Comparison of ENCODE assay signal across 24 cellular contexts in the genomic region with DNA sequence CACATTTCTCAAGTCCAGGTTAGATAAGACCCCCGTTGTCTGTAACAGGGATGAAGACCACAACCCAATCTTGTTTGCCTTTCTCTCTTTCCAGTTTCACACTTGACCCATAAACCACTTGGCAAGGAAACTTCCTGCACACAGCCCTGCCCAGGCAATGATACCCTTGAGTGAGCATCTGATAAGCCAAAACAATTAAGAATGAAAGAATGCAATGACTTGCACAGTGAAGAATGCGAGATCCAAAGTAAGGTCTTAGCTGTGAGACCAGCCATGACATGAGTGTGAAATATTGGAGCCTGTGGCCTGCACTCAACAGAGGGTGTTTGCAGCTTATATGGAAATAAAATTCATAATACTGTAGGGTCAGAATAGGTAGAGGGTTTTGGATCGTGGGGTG. TPM values are rescaled to one million over a fixed set of nuclear protein-coding genes. Genes with fewer than 3 reads are reported as not detected.
DNase-seq lines count a peak whose midpoint lies in the region; ATAC-seq and TF ChIP-seq lines count a peak whose summit lies in the region.
"Had no signal": no experiment of that assay in that cellular context is flagged by ENCODE, and none has a peak within 500 bp of the region (broad histone marks: within the 10 kb centered on the region; RNA-seq: fewer than 3 reads in every experiment).

No MANE protein-coding gene starts in this region.

- intact Hi-C loops in Panc1 (cut with micrococcal nuclease; ENCODE audit: unreplicated experiment), result no loop called here
- intact Hi-C loops in activated CD8-positive, alpha-beta T cell treated with anti-CD3 and anti-CD28 coated beads for 36 hours (cut with micrococcal nuclease), result no loop called here

- H3K4me3 ChIP-seq in Panc1 (ENCODE audit: low read depth in 2 of 2, low read length in 2 of 2) (no peak overlapping the region), epithelial cell of esophagus (ENCODE audit: low read length) (no peak overlapping the region)
- H3K4me3 ChIP-seq: GM12878, PC-9, vagina had no signal

- H3K36me3 ChIP-seq in Panc1 (ENCODE audit: control insufficient read depth, insufficient read depth, low read length), result no peaks in the 10 kb centered on the region
- H3K36me3 ChIP-seq: BE2C, vagina had no signal

- H3K27ac ChIP-seq in Panc1 (ENCODE audit: low read length), result no peak overlapping the region
- H3K27ac ChIP-seq in substantia nigra (ENCODE audit: low read depth, low read length, poor library complexity, severe bottlenecking), result no peak overlapping the region
- H3K27ac ChIP-seq: parathyroid adenoma, PC-9, vagina had no signal

- DNase-seq in EL (peak; percentile 44), Panc1 (ENCODE audit: low read depth, low spot score) (no peak), epithelial cell of esophagus (ENCODE audit: low read depth) (peak; percentile 42), renal cortical epithelial cell (ENCODE audit: low read depth) (peak; percentile 89), substantia nigra (lab: John Stamatoyannopoulos, UW) (no peak), cerebellar cortex (ENCODE audit: low spot score) (no peak)
- no peak for DNase-seq in activated CD8-positive, alpha-beta T cell treated with anti-CD3 and anti-CD28 coated beads for 36 hours
- DNase-seq: activated CD4-positive, alpha-beta T cell treated with anti-CD3 and anti-CD28 coated beads for 48 hours; activated naive CD4-positive, alpha-beta T cell treated with anti-CD3 and anti-CD28 coated beads, Interleukin-2, amount 10 ng/mL, durations not matched to agents 7 days and 5 days; BE2C; dermis blood vessel endothelial cell; GDM1; naive thymus-derived CD4-positive, alpha-beta T cell; NCI-H1436 treated with DMSO at 0.1 percent for 48 hours; NCI-H2171 treated with DMSO at 0.1 percent for 48 hours; NCI-H82; stimulated activated CD4-positive, alpha-beta T cell treated with anti-CD3 and anti-CD28 coated beads, Interleukin-4, amount 100 ng/mL, for 1 hour had no signal

- no peaks in the 10 kb centered on the region for H3K9me3 ChIP-seq in Panc1 (ENCODE audit: control insufficient read depth, insufficient read depth, low read depth, low read length)
- H3K9me3 ChIP-seq: BE2C, vagina had no signal

- no peak overlapping the region for H3K4me3 Mint-ChIP-seq in activated CD8-positive, alpha-beta T cell treated with anti-CD3 and anti-CD28 coated beads for 36 hours
- H3K4me3 Mint-ChIP-seq: activated naive CD4-positive, alpha-beta T cell treated with anti-CD3 and anti-CD28 coated beads, Interleukin-2, amount 10 ng/mL, durations not matched to agents 7 days and 5 days; naive thymus-derived CD4-positive, alpha-beta T cell had no signal

- CTCF ChIA-PET in Panc1 (lab: Charles Lee), result no interaction called here
- CTCF ChIA-PET in activated CD8-positive, alpha-beta T cell treated with anti-CD3 and anti-CD28 coated beads for 36 hours (lab: Charles Lee), result no interaction called here

- peak; percentile 84 for ATAC-seq in Panc1
- ATAC-seq in GM18517 (IDR thresholded peaks at IDR 0.05; ENCODE audit: unreplicated experiment), result no peak
- ATAC-seq in activated CD8-positive, alpha-beta T cell treated with anti-CD3 and anti-CD28 coated beads for 36 hours, result no peak
- ATAC-seq: esophagus mucosa; GM12878; naive thymus-derived CD4-positive, alpha-beta T cell had no signal

- in situ Hi-C loops in Panc1 (cut with HindIII; ENCODE audit: low pct_unique_long_range_greater_than_20kb, low sequenced_read_pairs), result no loop called here

- TF ChIP-seq CTCF in Panc1 (IDR thresholded peaks at IDR 0.05) (no peak), epithelial cell of esophagus (IDR thresholded peaks at IDR 0.05; ENCODE audit: insufficient read depth, low read depth, low read length, missing control alignments) (no peak)
- TF ChIP-seq CTCF in activated CD8-positive, alpha-beta T cell treated with anti-CD3 and anti-CD28 coated beads for 36 hours (IDR thresholded peaks at IDR 0.05), result no peak

- no peaks in the 10 kb centered on the region for H3K4me1 Mint-ChIP-seq in activated CD8-positive, alpha-beta T cell treated with anti-CD3 and anti-CD28 coated beads for 36 hours (ENCODE audit: low read depth)
- H3K4me1 Mint-ChIP-seq: activated naive CD4-positive, alpha-beta T cell treated with anti-CD3 and anti-CD28 coated beads, Interleukin-2, amount 10 ng/mL, durations not matched to agents 7 days and 5 days; naive thymus-derived CD4-positive, alpha-beta T cell had no signal

- no TSS peak for BruUV-seq in Panc1 (replicated peaks; lab: Mats Ljungman, UMichigan)

- H3K4me1 ChIP-seq in Panc1 (ENCODE audit: control insufficient read depth, insufficient read depth, low read length), result no peaks in the 10 kb centered on the region
- H3K4me1 ChIP-seq: BE2C, parathyroid adenoma, vagina had no signal

- H3K27me3 Mint-ChIP-seq in activated CD8-positive, alpha-beta T cell treated with anti-CD3 and anti-CD28 coated beads for 36 hours, result no peaks in the 10 kb centered on the region
- H3K27me3 Mint-ChIP-seq: activated naive CD4-positive, alpha-beta T cell treated with anti-CD3 and anti-CD28 coated beads, Interleukin-2, amount 10 ng/mL, durations not matched to agents 7 days and 5 days had no signal

- no peaks in the 10 kb centered on the region for H3K9me3 Mint-ChIP-seq in activated CD8-positive, alpha-beta T cell treated with anti-CD3 and anti-CD28 coated beads for 36 hours
- H3K9me3 Mint-ChIP-seq: activated naive CD4-positive, alpha-beta T cell treated with anti-CD3 and anti-CD28 coated beads, Interleukin-2, amount 10 ng/mL, durations not matched to agents 7 days and 5 days; naive thymus-derived CD4-positive, alpha-beta T cell had no signal

- POLR2A ChIA-PET in Panc1 (lab: Charles Lee), result no interaction called here
- POLR2A ChIA-PET in activated CD8-positive, alpha-beta T cell treated with anti-CD3 and anti-CD28 coated beads for 36 hours (lab: Charles Lee), result no interaction called here

- H3K27me3 ChIP-seq in Panc1 (ENCODE audit: control insufficient read depth, insufficient read depth, low read length), result no peaks in the 10 kb centered on the region
- H3K27me3 ChIP-seq: BE2C, vagina had no signal

- H3K36me3 Mint-ChIP-seq in activated CD8-positive, alpha-beta T cell treated with anti-CD3 and anti-CD28 coated beads for 36 hours (ENCODE audit: low read depth), result no peaks in the 10 kb centered on the region
- H3K36me3 Mint-ChIP-seq: activated naive CD4-positive, alpha-beta T cell treated with anti-CD3 and anti-CD28 coated beads, Interleukin-2, amount 10 ng/mL, durations not matched to agents 7 days and 5 days; naive thymus-derived CD4-positive, alpha-beta T cell had no signal

- H3K27ac Mint-ChIP-seq in activated CD8-positive, alpha-beta T cell treated with anti-CD3 and anti-CD28 coated beads for 36 hours, result no peak overlapping the region
- H3K27ac Mint-ChIP-seq: activated naive CD4-positive, alpha-beta T cell treated with anti-CD3 and anti-CD28 coated beads, Interleukin-2, amount 10 ng/mL, durations not matched to agents 7 days and 5 days; naive thymus-derived CD4-positive, alpha-beta T cell had no signal

RNA-seq across cellular contexts. Expression of a gene that starts 37.9 kb away (rescaled TPM):
- total RNA-seq in Panc1 (2021; ENCODE audit: unreplicated experiment) (14.2 TPM), renal cortical epithelial cell (0.17 and 6.0 TPM in 2 replicates)
- polyA plus RNA-seq in Panc1 (2012; ENCODE audit: insufficient read length), result 20.5 TPM
- not detected for total RNA-seq in activated CD8-positive, alpha-beta T cell treated with anti-CD3 and anti-CD28 coated beads for 36 hours
- total RNA-seq: HT1080; naive thymus-derived CD4-positive, alpha-beta T cell; PC-9 had no signal
- polyA plus RNA-seq: naive thymus-derived CD4-positive, alpha-beta T cell had no signal

Comparison
In these comparisons a context has a peak if more than half of its experiments do, and no peak if none do; other contexts are left out.
1. DNase-seq: peak in EL (single experiment), epithelial cell of esophagus (single experiment) and renal cortical epithelial cell (single experiment); none in Panc1 (single experiment), substantia nigra (0 of 49), cerebellar cortex (single experiment) and activated CD8-positive, alpha-beta T cell treated with anti-CD3 and anti-CD28 coated beads for 36 hours (single experiment).